ENCODE assay signal across 8 cellular contexts in genomic region chr3:69740103-69741021, GRCh38. TPM values are rescaled to one million over a fixed set of nuclear protein-coding genes. Genes with fewer than 3 reads are reported as not detected.
DNase-seq lines count a peak whose midpoint lies in the region; ATAC-seq and TF ChIP-seq lines count a peak whose summit lies in the region.

No MANE protein-coding gene starts in this region.

- peak overlapping the region; percentile 95 for H3K4me2 ChIP-seq in smooth muscle cell

- no peak for ATAC-seq in GM21737 (IDR thresholded peaks at IDR 0.05; ENCODE audit: unreplicated experiment)

- H3K4me1 Mint-ChIP-seq in activated T-cell treated with anti-CD3 and anti-CD28 coated beads, Interleukin-2, amount 50 U/mL, for 24 hours (ENCODE audit: low read depth): peaks cover 7% of the 10 kb centered on the region
- peaks cover 7% of the 10 kb centered on the region for H3K4me1 Mint-ChIP-seq in activated T-helper 2 cell treated with anti-CD3 and anti-CD28 coated beads, Interferon-gamma antibody, Interleukin-2, Interleukin-4, amounts not matched to agents 10 μg/mL and 5 μg/mL and 100 μg/mL, durations not matched to agents 14 hours and 24 hours and 36 hours (ENCODE audit: low read depth)

- H3K9ac ChIP-seq in iPS-15b (ENCODE audit: low read depth, low read length) (no peak overlapping the region), smooth muscle cell (ENCODE audit: low read depth) (no peak overlapping the region)

- H3F3A ChIP-seq in smooth muscle cell (ENCODE audit: low read depth): no peaks in the 10 kb centered on the region

- H4K20me1 ChIP-seq in smooth muscle cell (ENCODE audit: low read depth): no peaks in the 10 kb centered on the region

- H3K36me3 ChIP-seq in iPS-15b (ENCODE audit: control insufficient read depth, insufficient read depth, low read length): no peaks in the 10 kb centered on the region
- H3K36me3 ChIP-seq in smooth muscle cell (ENCODE audit: low read depth): no peaks in the 10 kb centered on the region

- no peak overlapping the region for H3K27ac Mint-ChIP-seq in activated T-cell treated with anti-CD3 and anti-CD28 coated beads, Interleukin-2, amount 50 U/mL, for 24 hours
- no peak overlapping the region for H3K27ac Mint-ChIP-seq in activated T-helper 2 cell treated with anti-CD3 and anti-CD28 coated beads, Interferon-gamma antibody, Interleukin-2, Interleukin-4, amounts not matched to agents 10 μg/mL and 5 μg/mL and 100 μg/mL, durations not matched to agents 14 hours and 24 hours and 36 hours

- H2AFZ ChIP-seq in smooth muscle cell (ENCODE audit: low read depth): peak overlapping the region; percentile 98

- no peak for TF ChIP-seq CTCF in smooth muscle cell (IDR thresholded peaks at IDR 0.05; ENCODE audit: borderline replicate concordance, insufficient read depth, poor library complexity, severe bottlenecking)

- H3K9me3 Mint-ChIP-seq in activated T-cell treated with anti-CD3 and anti-CD28 coated beads, Interleukin-2, amount 50 U/mL, for 24 hours: no peaks in the 10 kb centered on the region
- no peaks in the 10 kb centered on the region for H3K9me3 Mint-ChIP-seq in activated T-helper 2 cell treated with anti-CD3 and anti-CD28 coated beads, Interferon-gamma antibody, Interleukin-2, Interleukin-4, amounts not matched to agents 10 μg/mL and 5 μg/mL and 100 μg/mL, durations not matched to agents 14 hours and 24 hours and 36 hours

- DNase-seq in activated T-cell treated with anti-CD3 and anti-CD28 coated beads, Interleukin-2, amount 50 U/mL, for 24 hours: no peak
- DNase-seq in activated T-cell treated with anti-CD3 and anti-CD28 coated beads for 4 hours (no peak), smooth muscle cell (lab: John Stamatoyannopoulos, UW; ENCODE audit: unreplicated experiment) (no peak), GM03348 (ENCODE audit: low spot score) (no peak), HuH-7.5 (ENCODE audit: low spot score) (no peak)
- no peak for DNase-seq in activated T-helper 2 cell treated with anti-CD3 and anti-CD28 coated beads, Interferon-gamma antibody, Interleukin-2, Interleukin-4, amounts not matched to agents 10 μg/mL and 5 μg/mL and 100 μg/mL, durations not matched to agents 14 hours and 24 hours and 36 hours (ENCODE audit: low spot score)

- H3K4me3 ChIP-seq in iPS-15b (ENCODE audit: low read depth, low read length) (peak overlapping the region; percentile 76), smooth muscle cell (peak overlapping the region; percentile 97)

- H3K27me3 ChIP-seq in iPS-15b (ENCODE audit: control insufficient read depth, insufficient read depth, low read length) (peaks cover 39% of the 10 kb centered on the region), smooth muscle cell (ENCODE audit: low read depth) (peaks cover 23% of the 10 kb centered on the region)

- no peaks in the 10 kb centered on the region for H3K79me2 ChIP-seq in smooth muscle cell (ENCODE audit: low read depth)

- H3K36me3 Mint-ChIP-seq in activated T-cell treated with anti-CD3 and anti-CD28 coated beads, Interleukin-2, amount 50 U/mL, for 24 hours (ENCODE audit: low read depth): no peaks in the 10 kb centered on the region
- no peaks in the 10 kb centered on the region for H3K36me3 Mint-ChIP-seq in activated T-helper 2 cell treated with anti-CD3 and anti-CD28 coated beads, Interferon-gamma antibody, Interleukin-2, Interleukin-4, amounts not matched to agents 10 μg/mL and 5 μg/mL and 100 μg/mL, durations not matched to agents 14 hours and 24 hours and 36 hours (ENCODE audit: low read depth)

- intact Hi-C loops in activated T-helper 2 cell treated with anti-CD3 and anti-CD28 coated beads, Interferon-gamma antibody, Interleukin-2, Interleukin-4, amounts not matched to agents 10 μg/mL and 5 μg/mL and 100 μg/mL, durations not matched to agents 14 hours and 24 hours and 36 hours (cut with micrococcal nuclease): no loop called here

- H3K9me3 ChIP-seq in iPS-15b (ENCODE audit: control insufficient read depth, insufficient read depth, low read length) (no peaks in the 10 kb centered on the region), smooth muscle cell (replicated peaks; ENCODE audit: low read depth) (no peaks in the 10 kb centered on the region)

- H3K4me1 ChIP-seq in iPS-15b (ENCODE audit: control insufficient read depth, insufficient read depth, low read length) (peaks cover 2% of the 10 kb centered on the region), smooth muscle cell (ENCODE audit: low read depth) (peaks cover 5% of the 10 kb centered on the region)

- H3K27me3 Mint-ChIP-seq in activated T-cell treated with anti-CD3 and anti-CD28 coated beads, Interleukin-2, amount 50 U/mL, for 24 hours: peaks cover 67% of the 10 kb centered on the region
- H3K27me3 Mint-ChIP-seq in activated T-helper 2 cell treated with anti-CD3 and anti-CD28 coated beads, Interferon-gamma antibody, Interleukin-2, Interleukin-4, amounts not matched to agents 10 μg/mL and 5 μg/mL and 100 μg/mL, durations not matched to agents 14 hours and 24 hours and 36 hours (ENCODE audit: low read depth): peaks cover 52% of the 10 kb centered on the region

- WGBS in smooth muscle cell (ENCODE audit: low lambda C conversion rate): 24% methylated on average over 26 of the region's 26 CpGs

- H3K4me3 Mint-ChIP-seq in activated T-cell treated with anti-CD3 and anti-CD28 coated beads, Interleukin-2, amount 50 U/mL, for 24 hours: peak overlapping the region; percentile 42
- H3K4me3 Mint-ChIP-seq in activated T-helper 2 cell treated with anti-CD3 and anti-CD28 coated beads, Interferon-gamma antibody, Interleukin-2, Interleukin-4, amounts not matched to agents 10 μg/mL and 5 μg/mL and 100 μg/mL, durations not matched to agents 14 hours and 24 hours and 36 hours (ENCODE audit: low read depth): peak overlapping the region; percentile 19

- no peak overlapping the region for H3K27ac ChIP-seq in smooth muscle cell (ENCODE audit: low read depth)

RNA-seq across cellular contexts. Expression of gene MITF, which starts 1.1 kb away (rescaled TPM):
- total RNA-seq in activated T-helper 2 cell treated with anti-CD3 and anti-CD28 coated beads, Interferon-gamma antibody, Interleukin-2, Interleukin-4, amounts not matched to agents 10 μg/mL and 5 μg/mL and 100 μg/mL, durations not matched to agents 14 hours and 24 hours and 36 hours: 0.07 and 0.28 TPM in 2 replicates
- 2.3 and 3.5 TPM in 2 replicates for total RNA-seq in smooth muscle cell
- polyA plus RNA-seq in smooth muscle cell: 3.1 and 3.6 TPM in 2 replicates
